In genomic region chr1:211939876-211940468, GRCh38 we compare ENCODE assay signal across 8 cellular contexts.
DNase-seq lines count a peak whose midpoint lies in the region; ATAC-seq lines count a peak whose summit lies in the region.

No MANE protein-coding gene starts in this region.

- DNase-seq in NCI-H187 (lab: John Stamatoyannopoulos, UW): peak; percentile 19 to 46
- peak; percentile 73 for DNase-seq in stimulated activated CD4-positive, alpha-beta T cell treated with anti-CD3 and anti-CD28 coated beads, Interleukin-15, amount 100 ng/mL, for 24 hours
- no peak for DNase-seq in NCI-H82 (lab: John Stamatoyannopoulos, UW)
- DNase-seq in DMS 273 (lab: John Stamatoyannopoulos, UW; ENCODE audit: unreplicated experiment): no peak
- no peak for DNase-seq in inferior parietal cortex (ENCODE audit: extremely low spot score)
- DNase-seq in SHP77 (lab: John Stamatoyannopoulos, UW): no peak

- peak; percentile 78 for ATAC-seq in GM18867 (IDR thresholded peaks at IDR 0.05; ENCODE audit: unreplicated experiment)
- peak; percentile 70 for ATAC-seq in GM21737 (IDR thresholded peaks at IDR 0.05; ENCODE audit: unreplicated experiment)

Comparison
In these comparisons a context has a peak if more than half of its experiments do, and no peak if none do; other contexts are left out.
1. DNase-seq: peak in NCI-H187 (2 of 2) and stimulated activated CD4-positive, alpha-beta T cell treated with anti-CD3 and anti-CD28 coated beads, Interleukin-15, amount 100 ng/mL, for 24 hours (single experiment); none in NCI-H82 (single experiment), DMS 273 (single experiment), inferior parietal cortex (single experiment) and SHP77 (0 of 2).